In genomic region chr7:134899729-134900128, GRCh38 we compare ENCODE assay signal across 12 cellular contexts.
DNase-seq lines count a peak whose midpoint lies in the region; TF ChIP-seq lines count a peak whose summit lies in the region.
"Had no signal": no experiment of that assay in that cellular context is flagged by ENCODE, and none has a peak within 500 bp of the region (broad histone marks: within the 10 kb centered on the region; RNA-seq: fewer than 3 reads in every experiment).

No MANE protein-coding gene starts in this region.

- H3K9me3 ChIP-seq in BLaER1: peaks cover 37% of the 10 kb centered on the region

- H3K9ac ChIP-seq in BLaER1: no peak overlapping the region

- H3K4me1 ChIP-seq in BLaER1: peaks cover 46% of the 10 kb centered on the region

- H3K4me3 ChIP-seq in BLaER1: no peak overlapping the region
- H3K4me3 ChIP-seq in choroid plexus epithelial cell (ENCODE audit: low read depth, low read length): no peak overlapping the region

- no peak for TF ChIP-seq CTCF in choroid plexus epithelial cell (conservative IDR thresholded peaks at IDR 0.05; ENCODE audit: low read depth, low read length)

- H3K36me3 ChIP-seq in BLaER1: peaks cover 93% of the 10 kb centered on the region

- peaks cover 71% of the 10 kb centered on the region for H4K20me1 ChIP-seq in BLaER1

- peak overlapping the region; percentile 9; the same call in 1 of the 2 replicates for H3K4me2 ChIP-seq in BLaER1

- no peaks in the 10 kb centered on the region for H3K27me3 ChIP-seq in BLaER1

- H3K27ac ChIP-seq in BLaER1: 0 out of 2 replicates have a peak overlapping the region, but pooled peaks have one; percentile 24
- H3K27ac ChIP-seq: C4-2B had no signal

- DNase-seq in M059J (ENCODE audit: low read depth) (peak; percentile 88), choroid plexus epithelial cell (ENCODE audit: low read depth) (peak; percentile 67), myocyte (ENCODE audit: low read depth) (peak; percentile 33), OCI-M2 (lab: John Stamatoyannopoulos, UW; ENCODE audit: unreplicated experiment) (no peak), T-helper 2 cell (no peak)
- no peak for DNase-seq in NK-92 treated with Interleukin-12 subunit alpha and Interleukin-12 subunit beta, amount 100 ng/mL, for 24 hours (lab: John Stamatoyannopoulos, UW)
- DNase-seq in activated CD4-positive, CD25-positive, alpha-beta regulatory T cell (lab: John Stamatoyannopoulos, UW): no peak
- DNase-seq: NCI-H2107, occipital lobe, SIG-M5 had no signal

Comparison
In these comparisons a context has a peak if more than half of its experiments do, and no peak if none do; other contexts are left out.
1. DNase-seq: peak in M059J (single experiment), choroid plexus epithelial cell (single experiment) and myocyte (single experiment); none in OCI-M2 (single experiment), T-helper 2 cell (0 of 5), NK-92 treated with Interleukin-12 subunit alpha and Interleukin-12 subunit beta, amount 100 ng/mL, for 24 hours (single experiment) and activated CD4-positive, CD25-positive, alpha-beta regulatory T cell (0 of 4).